ENCODE assay signal across 19 cellular contexts in the genomic region with DNA sequence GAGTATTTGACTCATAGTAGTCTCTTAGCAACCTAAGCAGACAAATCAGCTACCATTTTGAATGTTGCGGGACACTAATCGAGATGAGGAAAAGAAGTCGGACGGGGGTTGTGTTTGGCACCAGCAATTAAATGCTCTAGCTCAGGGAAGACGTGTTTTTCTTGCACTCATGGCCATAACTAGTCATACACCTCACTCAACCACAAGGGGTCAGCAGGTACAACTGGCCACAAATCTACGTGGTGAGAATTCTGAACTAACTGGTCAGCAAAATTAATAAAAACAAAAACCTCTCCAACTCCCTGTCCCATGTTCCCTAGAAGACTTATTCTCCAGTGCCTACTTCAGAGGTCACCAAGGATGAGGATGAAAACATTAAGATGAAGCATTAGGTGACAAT.
DNase-seq lines count a peak whose midpoint lies in the region; ATAC-seq and TF ChIP-seq lines count a peak whose summit lies in the region.
"Had no signal": no experiment of that assay in that cellular context is flagged by ENCODE, and none has a peak within 500 bp of the region (broad histone marks: within the 10 kb centered on the region; RNA-seq: fewer than 3 reads in every experiment).

No MANE protein-coding gene starts in this region.

- CTCF ChIA-PET in Caco-2 (lab: Charles Lee) = no interaction called here

- H3K4me1 ChIP-seq in Caco-2 (no peaks in the 10 kb centered on the region), mesenchymal stem cell (ENCODE audit: control insufficient read depth, insufficient read depth, low read depth, low read length) (no peaks in the 10 kb centered on the region), ovary (ENCODE audit: insufficient read depth) (no peaks in the 10 kb centered on the region), gastrocnemius medialis (no peaks in the 10 kb centered on the region)
- H3K4me1 ChIP-seq: adrenal gland, vagina had no signal

- H3K4me3 ChIP-seq in Caco-2 (ENCODE audit: low read depth, low read length) (no peak overlapping the region), mesenchymal stem cell (ENCODE audit: insufficient read depth in 1 of 2, low read depth in 1 of 2, low read length in 2 of 2) (no peak overlapping the region), ovary (no peak overlapping the region), gastrocnemius medialis (no peak overlapping the region)
- H3K4me3 ChIP-seq: adrenal gland, vagina had no signal

- no peak overlapping the region for H4K91ac ChIP-seq in mesenchymal stem cell (ENCODE audit: low read length)

- ATAC-seq in gastrocnemius medialis = no peak
- ATAC-seq: activated T-helper 17 cell treated with anti-CD3 and anti-CD28 coated beads, Interleukin-2, amount 50 U/mL, for 72 hours; stimulated activated naive B cell treated with anti-CD40 and anti-IgM and Interleukin-4, amounts not matched to agents 10 μg/mL and 1 μg/mL and 100 μg/mL, for 72 hours had no signal

- H2BK120ac ChIP-seq in mesenchymal stem cell (ENCODE audit: low read depth, low read length) = no peak overlapping the region

- H3K36me3 ChIP-seq in Caco-2 (ENCODE audit: control insufficient read depth, insufficient read depth, low read length) (no peaks in the 10 kb centered on the region), mesenchymal stem cell (ENCODE audit: control insufficient read depth in 1 of 2, insufficient read depth in 2 of 2, low read depth in 1 of 2, low read length in 2 of 2) (no peaks in the 10 kb centered on the region), ovary (no peaks in the 10 kb centered on the region), gastrocnemius medialis (no peaks in the 10 kb centered on the region)
- H3K36me3 ChIP-seq: adrenal gland, neutrophil, vagina had no signal

- H3K36me3 Mint-ChIP-seq in Caco-2 (ENCODE audit: insufficient read depth, unreplicated experiment) = no peaks in the 10 kb centered on the region
- no peaks in the 10 kb centered on the region for H3K36me3 Mint-ChIP-seq in activated CD4-positive, alpha-beta T cell treated with anti-CD3 and anti-CD28 coated beads, Interleukin-2, amount 10 ng/mL, durations not matched to agents 24 days and 14 days (ENCODE audit: low read depth)
- H3K36me3 Mint-ChIP-seq: activated CD4-positive, alpha-beta memory T cell treated with anti-CD3 and anti-CD28 coated beads for 36 hours; IgD-negative memory B cell; memory B cell; stimulated activated naive B cell treated with anti-CD40 and anti-IgM and Interleukin-4, amounts not matched to agents 10 μg/mL and 1 μg/mL and 100 μg/mL, for 72 hours had no signal

- H3K9me3 ChIP-seq in Caco-2 (no peaks in the 10 kb centered on the region), mesenchymal stem cell (ENCODE audit: control insufficient read depth, low read length) (peaks cover 20% of the 10 kb centered on the region), ovary (no peaks in the 10 kb centered on the region), gastrocnemius medialis (no peaks in the 10 kb centered on the region)
- H3K9me3 ChIP-seq: adrenal gland, neutrophil had no signal

- TF ChIP-seq POLR2A in ovary (IDR thresholded peaks at IDR 0.05) = no peak
- no peak for TF ChIP-seq POLR2A in gastrocnemius medialis (IDR thresholded peaks at IDR 0.05)

- H3K27ac ChIP-seq in VCaP = no peak overlapping the region
- H3K27ac ChIP-seq in mesenchymal stem cell (ENCODE audit: low read length, poor library complexity, severe bottlenecking) = no peak overlapping the region
- no peak overlapping the region for H3K27ac ChIP-seq in ovary
- no peak overlapping the region for H3K27ac ChIP-seq in gastrocnemius medialis
- H3K27ac ChIP-seq: adrenal gland, neutrophil, vagina had no signal

- H3K23ac ChIP-seq in mesenchymal stem cell (ENCODE audit: low read length in 2 of 2) = no peak overlapping the region

- H3K18ac ChIP-seq in mesenchymal stem cell (ENCODE audit: low read depth in 1 of 2, low read length in 2 of 2) = no peak overlapping the region

- H3K27me3 ChIP-seq in Caco-2 (replicated peaks; ENCODE audit: control insufficient read depth, insufficient read depth, low read length) (no peaks in the 10 kb centered on the region), mesenchymal stem cell (ENCODE audit: control insufficient read depth in 1 of 2, insufficient read depth in 1 of 2, low read length in 2 of 2) (no peaks in the 10 kb centered on the region), ovary (no peaks in the 10 kb centered on the region), gastrocnemius medialis (no peaks in the 10 kb centered on the region)
- H3K27me3 ChIP-seq: adrenal gland, neutrophil, vagina had no signal

- H2BK12ac ChIP-seq in mesenchymal stem cell (ENCODE audit: low read length in 2 of 2) = no peak overlapping the region

- intact Hi-C loops in Caco-2 (cut with micrococcal nuclease; ENCODE audit: unreplicated experiment) = loop anchor here (5.0 kb wide), 1 partner anchor 1877 kb away; no protein-coding TSS in a partner anchor
- intact Hi-C loops in ovary (cut with DNase I) = no loop called here
- intact Hi-C loops in gastrocnemius medialis (cut with DNase I; ENCODE audit: low total_unique reads) = no loop called here
- intact Hi-C loops in activated CD4-positive, alpha-beta T cell treated with anti-CD3 and anti-CD28 coated beads, Interleukin-2, amount 10 ng/mL, durations not matched to agents 24 days and 14 days (cut with micrococcal nuclease) = no loop called here

- in situ Hi-C loops in gastrocnemius medialis (cut with MboI; ENCODE audit: low sequenced_read_pairs in 4 of 4) = no loop called here

- H3K14ac ChIP-seq in mesenchymal stem cell (ENCODE audit: low read length in 2 of 2) = no peak overlapping the region

- no peak overlapping the region for H3K27ac Mint-ChIP-seq in Caco-2 (ENCODE audit: unreplicated experiment)
- H3K27ac Mint-ChIP-seq in activated CD4-positive, alpha-beta T cell treated with anti-CD3 and anti-CD28 coated beads, Interleukin-2, amount 10 ng/mL, durations not matched to agents 24 days and 14 days = no peak overlapping the region
- H3K27ac Mint-ChIP-seq: activated CD4-positive, alpha-beta memory T cell treated with anti-CD3 and anti-CD28 coated beads for 36 hours; activated T-helper 17 cell treated with anti-CD3 and anti-CD28 coated beads, Interleukin-2, amount 50 U/mL, for 72 hours; IgD-negative memory B cell; memory B cell; stimulated activated naive B cell treated with anti-CD40 and anti-IgM and Interleukin-4, amounts not matched to agents 10 μg/mL and 1 μg/mL and 100 μg/mL, for 72 hours had no signal

- peaks cover 6% of the 10 kb centered on the region for H3K27me3 Mint-ChIP-seq in Caco-2 (ENCODE audit: insufficient read depth, unreplicated experiment)
- no peaks in the 10 kb centered on the region for H3K27me3 Mint-ChIP-seq in activated CD4-positive, alpha-beta T cell treated with anti-CD3 and anti-CD28 coated beads, Interleukin-2, amount 10 ng/mL, durations not matched to agents 24 days and 14 days
- H3K27me3 Mint-ChIP-seq: activated CD4-positive, alpha-beta memory T cell treated with anti-CD3 and anti-CD28 coated beads for 36 hours; activated T-helper 17 cell treated with anti-CD3 and anti-CD28 coated beads, Interleukin-2, amount 50 U/mL, for 72 hours; IgD-negative memory B cell; memory B cell; stimulated activated naive B cell treated with anti-CD40 and anti-IgM and Interleukin-4, amounts not matched to agents 10 μg/mL and 1 μg/mL and 100 μg/mL, for 72 hours had no signal

- H4K8ac ChIP-seq in mesenchymal stem cell (ENCODE audit: low read length) = no peak overlapping the region

- TF ChIP-seq CTCF in Caco-2 (IDR thresholded peaks at IDR 0.05; ENCODE audit: insufficient read depth in 1 of 2, low read depth in 1 of 2, low read length in 1 of 2, severe bottlenecking in 1 of 2, unreplicated experiment in 1 of 2) (peak; percentile 56 to 62), VCaP (conservative IDR thresholded peaks at IDR 0.05) (peak; percentile 60), ovary (IDR thresholded peaks at IDR 0.05) (no peak), gastrocnemius medialis (IDR thresholded peaks at IDR 0.05 in 4 of 5, conservative IDR thresholded peaks at IDR 0.05 in 1 of 5) (no peak)

- no peak overlapping the region for H2BK5ac ChIP-seq in mesenchymal stem cell (ENCODE audit: low read depth, low read length, poor library complexity, severe bottlenecking)

- no peaks in the 10 kb centered on the region for H3K4me1 Mint-ChIP-seq in Caco-2 (ENCODE audit: low read depth, unreplicated experiment)
- no peaks in the 10 kb centered on the region for H3K4me1 Mint-ChIP-seq in activated CD4-positive, alpha-beta T cell treated with anti-CD3 and anti-CD28 coated beads, Interleukin-2, amount 10 ng/mL, durations not matched to agents 24 days and 14 days
- H3K4me1 Mint-ChIP-seq: activated T-helper 17 cell treated with anti-CD3 and anti-CD28 coated beads, Interleukin-2, amount 50 U/mL, for 72 hours; IgD-negative memory B cell; memory B cell; stimulated activated naive B cell treated with anti-CD40 and anti-IgM and Interleukin-4, amounts not matched to agents 10 μg/mL and 1 μg/mL and 100 μg/mL, for 72 hours had no signal

- BruUV-seq in Caco-2 (replicated peaks; lab: Mats Ljungman, UMichigan) = no TSS peak

- no peak overlapping the region for H3K9ac ChIP-seq in mesenchymal stem cell (ENCODE audit: low read length)

- no peak overlapping the region for H2AK5ac ChIP-seq in mesenchymal stem cell (ENCODE audit: low read length, severe bottlenecking)

- POLR2A ChIA-PET in Caco-2 (lab: Charles Lee) = no interaction called here

- no peak overlapping the region for H3K4ac ChIP-seq in mesenchymal stem cell (ENCODE audit: low read depth in 1 of 2, low read length in 2 of 2)

- TF ChIP-seq EP300 in ovary (IDR thresholded peaks at IDR 0.05) = no peak

- H3K4me2 ChIP-seq in mesenchymal stem cell (ENCODE audit: low read length, poor library complexity, severe bottlenecking) = no peak overlapping the region

- no peak overlapping the region for H2AFZ ChIP-seq in mesenchymal stem cell (ENCODE audit: low read depth, low read length)

- H2BK15ac ChIP-seq in mesenchymal stem cell (ENCODE audit: low read depth, poor library complexity, severe bottlenecking) = no peak overlapping the region

- no peaks in the 10 kb centered on the region for H3K9me3 Mint-ChIP-seq in Caco-2 (ENCODE audit: unreplicated experiment)
- peaks cover 2% of the 10 kb centered on the region for H3K9me3 Mint-ChIP-seq in activated CD4-positive, alpha-beta T cell treated with anti-CD3 and anti-CD28 coated beads, Interleukin-2, amount 10 ng/mL, durations not matched to agents 24 days and 14 days

- DNase-seq in Caco-2 = peak; percentile 26 to 31
- peak; percentile 8 for DNase-seq in HT1080 (ENCODE audit: low read depth)
- peak; percentile 22 for DNase-seq in mesenchymal stem cell
- no peak for DNase-seq in ovary
- DNase-seq in gastrocnemius medialis = no peak
- DNase-seq in effector CD8-positive, alpha-beta T cell (lab: John Stamatoyannopoulos, UW) = no peak
- DNase-seq in activated CD4-positive, alpha-beta T cell treated with anti-CD3 and anti-CD28 coated beads, Interleukin-2, amount 10 ng/mL, durations not matched to agents 24 days and 14 days = no peak
- DNase-seq: activated CD4-positive, alpha-beta memory T cell treated with anti-CD3 and anti-CD28 coated beads for 36 hours; adrenal gland; central memory CD4-positive, alpha-beta T cell; NCI-H446 treated with DMSO at 0.1 percent for 48 hours; SHP77 treated with DMSO at 0.1 percent for 48 hours; stimulated activated naive B cell treated with anti-CD40 and anti-IgM and Interleukin-4, amounts not matched to agents 10 μg/mL and 1 μg/mL and 100 μg/mL, for 72 hours had no signal

- whole genome bisulfite sequencing in mesenchymal stem cell = 69% methylated on average over 6 of the region's 6 CpGs
- 81 to 84% (median 82%) methylated on average over 6 of the region's 6 CpGs for WGBS in ovary, 3 donors

- no peaks in the 10 kb centered on the region for H3K79me1 ChIP-seq in mesenchymal stem cell (replicated peaks; ENCODE audit: low read length, poor library complexity, severe bottlenecking)

- H3K4me3 Mint-ChIP-seq in Caco-2 (ENCODE audit: unreplicated experiment) = no peak overlapping the region
- no peak overlapping the region for H3K4me3 Mint-ChIP-seq in activated CD4-positive, alpha-beta T cell treated with anti-CD3 and anti-CD28 coated beads, Interleukin-2, amount 10 ng/mL, durations not matched to agents 24 days and 14 days
- H3K4me3 Mint-ChIP-seq: activated CD4-positive, alpha-beta memory T cell treated with anti-CD3 and anti-CD28 coated beads for 36 hours; activated T-helper 17 cell treated with anti-CD3 and anti-CD28 coated beads, Interleukin-2, amount 50 U/mL, for 72 hours; IgD-negative memory B cell; memory B cell; stimulated activated naive B cell treated with anti-CD40 and anti-IgM and Interleukin-4, amounts not matched to agents 10 μg/mL and 1 μg/mL and 100 μg/mL, for 72 hours had no signal

Comparison
In these comparisons a context has a peak if more than half of its experiments do, and no peak if none do; other contexts are left out.
1. DNase-seq: peak in Caco-2 (2 of 2), HT1080 (single experiment) and mesenchymal stem cell (single experiment); none in ovary (0 of 5), gastrocnemius medialis (0 of 2), effector CD8-positive, alpha-beta T cell (single experiment) and activated CD4-positive, alpha-beta T cell treated with anti-CD3 and anti-CD28 coated beads, Interleukin-2, amount 10 ng/mL, durations not matched to agents 24 days and 14 days (single experiment).
2. CTCF ChIP-seq: peak in Caco-2 (2 of 2) and VCaP (single experiment); none in ovary (0 of 3) and gastrocnemius medialis (0 of 5).